ENCODE assay signal across 1 cellular context in the genomic region with DNA sequence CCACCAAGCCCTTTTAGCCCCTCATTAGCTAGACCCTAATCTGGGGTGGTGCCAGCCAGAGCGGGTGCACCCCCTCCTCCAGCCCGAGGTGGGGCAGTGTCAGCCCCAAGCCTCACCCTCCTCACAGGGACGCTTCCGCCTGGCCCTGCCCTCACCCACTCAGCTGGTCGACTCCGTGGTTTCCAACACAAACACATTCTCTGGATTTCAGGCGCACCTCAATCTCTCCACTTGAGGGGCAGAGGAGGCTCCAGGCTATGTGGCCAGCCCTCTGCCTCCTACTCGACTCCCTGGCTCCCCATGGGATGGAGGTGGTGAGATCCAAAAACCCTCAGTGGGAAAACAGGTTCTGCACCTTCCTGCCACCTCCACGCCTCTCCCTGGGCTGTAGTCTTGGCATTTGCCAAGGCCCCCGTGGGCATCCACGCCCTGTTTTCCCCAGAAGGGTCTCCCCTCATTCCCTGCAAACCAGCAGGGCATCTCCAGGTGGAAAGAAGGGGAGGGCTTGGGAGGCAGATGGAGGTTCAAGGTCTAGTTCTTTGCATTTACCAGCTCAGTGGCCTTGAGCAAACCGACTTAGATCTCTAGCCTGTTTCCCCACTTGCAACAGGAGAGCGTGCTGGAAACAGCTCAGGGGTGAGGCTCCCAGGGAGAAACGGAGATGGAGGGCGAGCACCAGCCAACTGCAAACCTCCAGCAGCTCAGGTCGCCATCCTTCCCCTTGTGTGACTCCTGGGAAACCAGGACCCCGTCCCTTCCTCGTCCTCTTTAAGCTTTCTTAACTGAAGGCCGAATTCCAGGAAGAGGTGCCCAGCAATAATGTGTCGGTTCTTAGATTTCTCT.
TF ChIP-seq lines count a peak whose summit lies in the region.

No MANE protein-coding gene starts in this region.

TF ChIP-seq in WTC11, 78 proteins besides CTCF, POLR2A, EP300 and RAD21 (continued from another document):
- TF ChIP-seq, protein P1, sequence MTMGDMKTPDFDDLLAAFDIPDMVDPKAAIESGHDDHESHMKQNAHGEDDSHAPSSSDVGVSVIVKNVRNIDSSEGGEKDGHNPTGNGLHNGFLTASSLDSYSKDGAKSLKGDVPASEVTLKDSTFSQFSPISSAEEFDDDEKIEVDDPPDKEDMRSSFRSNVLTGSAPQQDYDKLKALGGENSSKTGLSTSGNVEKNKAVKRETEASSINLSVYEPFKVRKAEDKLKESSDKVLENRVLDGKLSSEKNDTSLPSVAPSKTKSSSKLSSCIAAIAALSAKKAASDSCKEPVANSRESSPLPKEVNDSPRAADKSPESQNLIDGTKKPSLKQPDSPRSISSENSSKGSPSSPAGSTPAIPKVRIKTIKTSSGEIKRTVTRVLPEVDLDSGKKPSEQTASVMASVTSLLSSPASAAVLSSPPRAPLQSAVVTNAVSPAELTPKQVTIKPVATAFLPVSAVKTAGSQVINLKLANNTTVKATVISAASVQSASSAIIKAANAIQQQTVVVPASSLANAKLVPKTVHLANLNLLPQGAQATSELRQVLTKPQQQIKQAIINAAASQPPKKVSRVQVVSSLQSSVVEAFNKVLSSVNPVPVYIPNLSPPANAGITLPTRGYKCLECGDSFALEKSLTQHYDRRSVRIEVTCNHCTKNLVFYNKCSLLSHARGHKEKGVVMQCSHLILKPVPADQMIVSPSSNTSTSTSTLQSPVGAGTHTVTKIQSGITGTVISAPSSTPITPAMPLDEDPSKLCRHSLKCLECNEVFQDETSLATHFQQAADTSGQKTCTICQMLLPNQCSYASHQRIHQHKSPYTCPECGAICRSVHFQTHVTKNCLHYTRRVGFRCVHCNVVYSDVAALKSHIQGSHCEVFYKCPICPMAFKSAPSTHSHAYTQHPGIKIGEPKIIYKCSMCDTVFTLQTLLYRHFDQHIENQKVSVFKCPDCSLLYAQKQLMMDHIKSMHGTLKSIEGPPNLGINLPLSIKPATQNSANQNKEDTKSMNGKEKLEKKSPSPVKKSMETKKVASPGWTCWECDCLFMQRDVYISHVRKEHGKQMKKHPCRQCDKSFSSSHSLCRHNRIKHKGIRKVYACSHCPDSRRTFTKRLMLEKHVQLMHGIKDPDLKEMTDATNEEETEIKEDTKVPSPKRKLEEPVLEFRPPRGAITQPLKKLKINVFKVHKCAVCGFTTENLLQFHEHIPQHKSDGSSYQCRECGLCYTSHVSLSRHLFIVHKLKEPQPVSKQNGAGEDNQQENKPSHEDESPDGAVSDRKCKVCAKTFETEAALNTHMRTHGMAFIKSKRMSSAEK (CRISPR knock-in tag; IDR thresholded peaks at IDR 0.05; ENCODE audit: borderline replicate concordance) = no peak
- TF ChIP-seq CREM (CRISPR knock-in tag; IDR thresholded peaks at IDR 0.05) (no peak), SP1 (CRISPR knock-in tag; conservative IDR thresholded peaks at IDR 0.05) (no peak), KAT7 (CRISPR knock-in tag; IDR thresholded peaks at IDR 0.05; ENCODE audit: borderline replicate concordance) (no peak), OVOL2 (CRISPR knock-in tag; IDR thresholded peaks at IDR 0.05; ENCODE audit: borderline replicate concordance) (no peak), GABPB1 (CRISPR knock-in tag; IDR thresholded peaks at IDR 0.05) (no peak; the same call in 1 of the 2 replicates)
- TF ChIP-seq, protein P2, sequence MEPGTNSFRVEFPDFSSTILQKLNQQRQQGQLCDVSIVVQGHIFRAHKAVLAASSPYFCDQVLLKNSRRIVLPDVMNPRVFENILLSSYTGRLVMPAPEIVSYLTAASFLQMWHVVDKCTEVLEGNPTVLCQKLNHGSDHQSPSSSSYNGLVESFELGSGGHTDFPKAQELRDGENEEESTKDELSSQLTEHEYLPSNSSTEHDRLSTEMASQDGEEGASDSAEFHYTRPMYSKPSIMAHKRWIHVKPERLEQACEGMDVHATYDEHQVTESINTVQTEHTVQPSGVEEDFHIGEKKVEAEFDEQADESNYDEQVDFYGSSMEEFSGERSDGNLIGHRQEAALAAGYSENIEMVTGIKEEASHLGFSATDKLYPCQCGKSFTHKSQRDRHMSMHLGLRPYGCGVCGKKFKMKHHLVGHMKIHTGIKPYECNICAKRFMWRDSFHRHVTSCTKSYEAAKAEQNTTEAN (CRISPR knock-in tag; IDR thresholded peaks at IDR 0.05) = no peak
- TF ChIP-seq, protein P3, sequence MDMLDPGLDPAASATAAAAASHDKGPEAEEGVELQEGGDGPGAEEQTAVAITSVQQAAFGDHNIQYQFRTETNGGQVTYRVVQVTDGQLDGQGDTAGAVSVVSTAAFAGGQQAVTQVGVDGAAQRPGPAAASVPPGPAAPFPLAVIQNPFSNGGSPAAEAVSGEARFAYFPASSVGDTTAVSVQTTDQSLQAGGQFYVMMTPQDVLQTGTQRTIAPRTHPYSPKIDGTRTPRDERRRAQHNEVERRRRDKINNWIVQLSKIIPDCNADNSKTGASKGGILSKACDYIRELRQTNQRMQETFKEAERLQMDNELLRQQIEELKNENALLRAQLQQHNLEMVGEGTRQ (CRISPR knock-in tag; IDR thresholded peaks at IDR 0.05) = no peak
- TF ChIP-seq, protein P4, sequence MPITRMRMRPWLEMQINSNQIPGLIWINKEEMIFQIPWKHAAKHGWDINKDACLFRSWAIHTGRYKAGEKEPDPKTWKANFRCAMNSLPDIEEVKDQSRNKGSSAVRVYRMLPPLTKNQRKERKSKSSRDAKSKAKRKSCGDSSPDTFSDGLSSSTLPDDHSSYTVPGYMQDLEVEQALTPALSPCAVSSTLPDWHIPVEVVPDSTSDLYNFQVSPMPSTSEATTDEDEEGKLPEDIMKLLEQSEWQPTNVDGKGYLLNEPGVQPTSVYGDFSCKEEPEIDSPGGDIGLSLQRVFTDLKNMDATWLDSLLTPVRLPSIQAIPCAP (CRISPR knock-in tag; IDR thresholded peaks at IDR 0.05) = no peak
